In genomic region chr10:94760586-94761178, GRCh38 we compare ENCODE assay signal across 11 cellular contexts. TPM values are rescaled to one million over a fixed set of nuclear protein-coding genes. Genes with fewer than 3 reads are reported as not detected.
"Had no signal": no experiment of that assay in that cellular context is flagged by ENCODE, and none has a peak within 500 bp of the region (broad histone marks: within the 10 kb centered on the region; RNA-seq: fewer than 3 reads in every experiment).

No MANE protein-coding gene starts in this region.

- H3K27ac ChIP-seq: GM23248, HL-60 had no signal

- DNase-seq: GM23248, GOT3, H7, HFFc6, IMR-90 had no signal

- H3K9me3 ChIP-seq: HAP-1 had no signal

- H3K4me3 ChIP-seq: GM23248, HAP-1, K562 had no signal

- H3K36me3 ChIP-seq: HAP-1 had no signal

- H3K4me1 ChIP-seq: HAP-1 had no signal

- FAIRE-seq: K562 had no signal

- H2AFZ ChIP-seq: GM23248 had no signal

- H3K4me3 Mint-ChIP-seq: HFFc6 had no signal

- H3K9ac ChIP-seq: GM23248 had no signal

- ATAC-seq: HCT116, K562 had no signal

- H3K27ac Mint-ChIP-seq: HFFc6 had no signal

RNA-seq across cellular contexts. Expression of gene CYP2C19, which starts 1.8 kb away (rescaled TPM):
- total RNA-seq: GM23248, H4, HFFc6, HT1080, IMR-90, K562 had no signal
- polyA plus RNA-seq: GM23248, IMR-90, K562 had no signal
